In the genomic region with DNA sequence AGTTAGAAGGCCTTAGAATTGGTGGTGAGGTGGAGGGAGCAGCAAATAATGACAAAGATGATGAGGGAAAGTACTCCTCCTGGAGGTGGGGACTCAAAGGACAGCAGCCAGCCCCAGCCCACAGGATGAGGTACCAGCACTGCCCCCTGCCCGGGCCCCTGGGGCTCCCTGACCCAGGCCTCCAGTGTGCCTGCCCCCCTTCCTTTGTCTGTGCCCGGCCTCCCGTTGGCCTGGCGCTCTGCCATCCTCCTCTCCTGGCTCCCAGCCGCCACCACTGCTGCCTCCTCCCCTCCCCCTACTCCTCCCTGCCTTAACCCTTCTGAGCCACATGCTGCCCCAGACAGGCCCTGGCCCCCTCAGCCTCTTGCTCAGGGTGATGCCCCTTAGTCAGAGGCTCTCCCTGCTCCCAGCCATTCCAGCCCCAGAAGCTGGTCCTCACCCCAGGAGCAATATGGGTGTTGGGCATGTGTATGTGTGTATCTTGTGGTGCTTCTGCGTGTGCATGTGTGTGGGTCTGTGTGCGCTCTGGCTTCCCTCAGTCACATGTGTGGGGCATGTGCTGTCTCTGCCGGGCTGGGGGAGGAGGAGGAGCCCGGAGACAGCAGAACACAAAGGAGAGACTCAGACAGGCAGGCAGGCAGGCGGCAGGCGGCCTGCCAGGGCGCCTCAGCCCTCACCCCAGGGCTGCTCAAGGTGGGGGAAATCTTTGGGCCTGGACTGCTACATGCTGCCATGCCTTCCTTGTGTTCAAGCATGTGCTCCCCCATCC, we compare ENCODE assay signal across 1 cellular context.
TF ChIP-seq lines count a peak whose summit lies in the region.

No MANE protein-coding gene starts in this region.

TF ChIP-seq in GM12878, 131 proteins besides CTCF, POLR2A, EP300 and RAD21 (continued from another document and continues in another):
- TF ChIP-seq, protein P1, sequence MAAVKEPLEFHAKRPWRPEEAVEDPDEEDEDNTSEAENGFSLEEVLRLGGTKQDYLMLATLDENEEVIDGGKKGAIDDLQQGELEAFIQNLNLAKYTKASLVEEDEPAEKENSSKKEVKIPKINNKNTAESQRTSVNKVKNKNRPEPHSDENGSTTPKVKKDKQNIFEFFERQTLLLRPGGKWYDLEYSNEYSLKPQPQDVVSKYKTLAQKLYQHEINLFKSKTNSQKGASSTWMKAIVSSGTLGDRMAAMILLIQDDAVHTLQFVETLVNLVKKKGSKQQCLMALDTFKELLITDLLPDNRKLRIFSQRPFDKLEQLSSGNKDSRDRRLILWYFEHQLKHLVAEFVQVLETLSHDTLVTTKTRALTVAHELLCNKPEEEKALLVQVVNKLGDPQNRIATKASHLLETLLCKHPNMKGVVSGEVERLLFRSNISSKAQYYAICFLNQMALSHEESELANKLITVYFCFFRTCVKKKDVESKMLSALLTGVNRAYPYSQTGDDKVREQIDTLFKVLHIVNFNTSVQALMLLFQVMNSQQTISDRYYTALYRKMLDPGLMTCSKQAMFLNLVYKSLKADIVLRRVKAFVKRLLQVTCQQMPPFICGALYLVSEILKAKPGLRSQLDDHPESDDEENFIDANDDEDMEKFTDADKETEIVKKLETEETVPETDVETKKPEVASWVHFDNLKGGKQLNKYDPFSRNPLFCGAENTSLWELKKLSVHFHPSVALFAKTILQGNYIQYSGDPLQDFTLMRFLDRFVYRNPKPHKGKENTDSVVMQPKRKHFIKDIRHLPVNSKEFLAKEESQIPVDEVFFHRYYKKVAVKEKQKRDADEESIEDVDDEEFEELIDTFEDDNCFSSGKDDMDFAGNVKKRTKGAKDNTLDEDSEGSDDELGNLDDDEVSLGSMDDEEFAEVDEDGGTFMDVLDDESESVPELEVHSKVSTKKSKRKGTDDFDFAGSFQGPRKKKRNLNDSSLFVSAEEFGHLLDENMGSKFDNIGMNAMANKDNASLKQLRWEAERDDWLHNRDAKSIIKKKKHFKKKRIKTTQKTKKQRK (IDR thresholded peaks at IDR 0.05; ENCODE audit: low read depth, low read length), result no peak
- no peak for TF ChIP-seq ZSCAN29 (IDR thresholded peaks at IDR 0.05)
- no peak for TF ChIP-seq TARDBP (IDR thresholded peaks at IDR 0.05; ENCODE audit: borderline replicate concordance)
- no peak for TF ChIP-seq YBX1 (IDR thresholded peaks at IDR 0.05)
- TF ChIP-seq, protein P2, sequence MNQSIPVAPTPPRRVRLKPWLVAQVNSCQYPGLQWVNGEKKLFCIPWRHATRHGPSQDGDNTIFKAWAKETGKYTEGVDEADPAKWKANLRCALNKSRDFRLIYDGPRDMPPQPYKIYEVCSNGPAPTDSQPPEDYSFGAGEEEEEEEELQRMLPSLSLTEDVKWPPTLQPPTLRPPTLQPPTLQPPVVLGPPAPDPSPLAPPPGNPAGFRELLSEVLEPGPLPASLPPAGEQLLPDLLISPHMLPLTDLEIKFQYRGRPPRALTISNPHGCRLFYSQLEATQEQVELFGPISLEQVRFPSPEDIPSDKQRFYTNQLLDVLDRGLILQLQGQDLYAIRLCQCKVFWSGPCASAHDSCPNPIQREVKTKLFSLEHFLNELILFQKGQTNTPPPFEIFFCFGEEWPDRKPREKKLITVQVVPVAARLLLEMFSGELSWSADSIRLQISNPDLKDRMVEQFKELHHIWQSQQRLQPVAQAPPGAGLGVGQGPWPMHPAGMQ (IDR thresholded peaks at IDR 0.05; ENCODE audit: borderline replicate concordance), result no peak
- TF ChIP-seq, protein P3, sequence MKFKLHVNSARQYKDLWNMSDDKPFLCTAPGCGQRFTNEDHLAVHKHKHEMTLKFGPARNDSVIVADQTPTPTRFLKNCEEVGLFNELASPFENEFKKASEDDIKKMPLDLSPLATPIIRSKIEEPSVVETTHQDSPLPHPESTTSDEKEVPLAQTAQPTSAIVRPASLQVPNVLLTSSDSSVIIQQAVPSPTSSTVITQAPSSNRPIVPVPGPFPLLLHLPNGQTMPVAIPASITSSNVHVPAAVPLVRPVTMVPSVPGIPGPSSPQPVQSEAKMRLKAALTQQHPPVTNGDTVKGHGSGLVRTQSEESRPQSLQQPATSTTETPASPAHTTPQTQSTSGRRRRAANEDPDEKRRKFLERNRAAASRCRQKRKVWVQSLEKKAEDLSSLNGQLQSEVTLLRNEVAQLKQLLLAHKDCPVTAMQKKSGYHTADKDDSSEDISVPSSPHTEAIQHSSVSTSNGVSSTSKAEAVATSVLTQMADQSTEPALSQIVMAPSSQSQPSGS (IDR thresholded peaks at IDR 0.05; ENCODE audit: low read length), result no peak
- TF ChIP-seq TCF3 (IDR thresholded peaks at IDR 0.05; ENCODE audit: borderline replicate concordance, insufficient read depth, low read depth, low read length), result no peak
- TF ChIP-seq JUND (IDR thresholded peaks at IDR 0.05; ENCODE audit: low read depth, low read length), result no peak
- TF ChIP-seq SMARCA5 (IDR thresholded peaks at IDR 0.05), result peak; percentile 38; the same call in 1 of the 2 replicates
- no peak for TF ChIP-seq ZNF384 (IDR thresholded peaks at IDR 0.05; ENCODE audit: borderline replicate concordance, low read depth, low read length)
- peak; percentile 96 for TF ChIP-seq MXI1 (IDR thresholded peaks at IDR 0.05; ENCODE audit: low read depth, low read length)
- TF ChIP-seq, protein P4, sequence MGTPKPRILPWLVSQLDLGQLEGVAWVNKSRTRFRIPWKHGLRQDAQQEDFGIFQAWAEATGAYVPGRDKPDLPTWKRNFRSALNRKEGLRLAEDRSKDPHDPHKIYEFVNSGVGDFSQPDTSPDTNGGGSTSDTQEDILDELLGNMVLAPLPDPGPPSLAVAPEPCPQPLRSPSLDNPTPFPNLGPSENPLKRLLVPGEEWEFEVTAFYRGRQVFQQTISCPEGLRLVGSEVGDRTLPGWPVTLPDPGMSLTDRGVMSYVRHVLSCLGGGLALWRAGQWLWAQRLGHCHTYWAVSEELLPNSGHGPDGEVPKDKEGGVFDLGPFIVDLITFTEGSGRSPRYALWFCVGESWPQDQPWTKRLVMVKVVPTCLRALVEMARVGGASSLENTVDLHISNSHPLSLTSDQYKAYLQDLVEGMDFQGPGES (IDR thresholded peaks at IDR 0.05), result no peak
- TF ChIP-seq NR2C2 (IDR thresholded peaks at IDR 0.05; ENCODE audit: borderline replicate concordance, control insufficient read depth, insufficient read length, low read depth), result no peak
- no peak for TF ChIP-seq SREBF1 (IDR thresholded peaks at IDR 0.05; ENCODE audit: low read length)
- no peak for TF ChIP-seq FOXK2 (IDR thresholded peaks at IDR 0.05)
- TF ChIP-seq HDAC2 (IDR thresholded peaks at IDR 0.05), result no peak
- TF ChIP-seq, protein P5, sequence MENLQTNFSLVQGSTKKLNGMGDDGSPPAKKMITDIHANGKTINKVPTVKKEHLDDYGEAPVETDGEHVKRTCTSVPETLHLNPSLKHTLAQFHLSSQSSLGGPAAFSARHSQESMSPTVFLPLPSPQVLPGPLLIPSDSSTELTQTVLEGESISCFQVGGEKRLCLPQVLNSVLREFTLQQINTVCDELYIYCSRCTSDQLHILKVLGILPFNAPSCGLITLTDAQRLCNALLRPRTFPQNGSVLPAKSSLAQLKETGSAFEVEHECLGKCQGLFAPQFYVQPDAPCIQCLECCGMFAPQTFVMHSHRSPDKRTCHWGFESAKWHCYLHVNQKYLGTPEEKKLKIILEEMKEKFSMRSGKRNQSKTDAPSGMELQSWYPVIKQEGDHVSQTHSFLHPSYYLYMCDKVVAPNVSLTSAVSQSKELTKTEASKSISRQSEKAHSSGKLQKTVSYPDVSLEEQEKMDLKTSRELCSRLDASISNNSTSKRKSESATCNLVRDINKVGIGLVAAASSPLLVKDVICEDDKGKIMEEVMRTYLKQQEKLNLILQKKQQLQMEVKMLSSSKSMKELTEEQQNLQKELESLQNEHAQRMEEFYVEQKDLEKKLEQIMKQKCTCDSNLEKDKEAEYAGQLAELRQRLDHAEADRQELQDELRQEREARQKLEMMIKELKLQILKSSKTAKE (IDR thresholded peaks at IDR 0.05; ENCODE audit: low read depth, poor library complexity, severe bottlenecking), result peak; percentile 62
- peak; percentile 81 for TF ChIP-seq MYC (IDR thresholded peaks at IDR 0.05; ENCODE audit: insufficient read depth, insufficient read length, insufficient replicate concordance, low read length, severe bottlenecking)
- TF ChIP-seq RFX5 (IDR thresholded peaks at IDR 0.05; ENCODE audit: low read depth, low read length), result no peak
- TF ChIP-seq SREBF2 (IDR thresholded peaks at IDR 0.05; ENCODE audit: low read length), result no peak
- TF ChIP-seq BHLHE40 (IDR thresholded peaks at IDR 0.05; ENCODE audit: borderline replicate concordance in 1 of 2, low read depth in 2 of 2, low read length in 1 of 2), result peak; percentile 82 to 90
- TF ChIP-seq NR2C1 (IDR thresholded peaks at IDR 0.05), result no peak
- no peak for TF ChIP-seq CBFB (IDR thresholded peaks at IDR 0.05; ENCODE audit: low read depth)
- TF ChIP-seq, protein P6, sequence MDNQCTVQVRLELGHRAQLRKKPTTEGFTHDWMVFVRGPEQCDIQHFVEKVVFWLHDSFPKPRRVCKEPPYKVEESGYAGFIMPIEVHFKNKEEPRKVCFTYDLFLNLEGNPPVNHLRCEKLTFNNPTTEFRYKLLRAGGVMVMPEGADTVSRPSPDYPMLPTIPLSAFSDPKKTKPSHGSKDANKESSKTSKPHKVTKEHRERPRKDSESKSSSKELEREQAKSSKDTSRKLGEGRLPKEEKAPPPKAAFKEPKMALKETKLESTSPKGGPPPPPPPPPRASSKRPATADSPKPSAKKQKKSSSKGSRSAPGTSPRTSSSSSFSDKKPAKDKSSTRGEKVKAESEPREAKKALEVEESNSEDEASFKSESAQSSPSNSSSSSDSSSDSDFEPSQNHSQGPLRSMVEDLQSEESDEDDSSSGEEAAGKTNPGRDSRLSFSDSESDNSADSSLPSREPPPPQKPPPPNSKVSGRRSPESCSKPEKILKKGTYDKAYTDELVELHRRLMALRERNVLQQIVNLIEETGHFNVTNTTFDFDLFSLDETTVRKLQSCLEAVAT (IDR thresholded peaks at IDR 0.05), result 0 out of 2 replicates have a peak, but pooled peaks have one; percentile 68
- TF ChIP-seq FOXM1 (IDR thresholded peaks at IDR 0.05; ENCODE audit: low read depth, low read length), result no peak
- TF ChIP-seq MEF2B (IDR thresholded peaks at IDR 0.05; ENCODE audit: partially characterized antibody, poor library complexity, severe bottlenecking), result peak; percentile 95
- TF ChIP-seq RELA (IDR thresholded peaks at IDR 0.05; ENCODE audit: borderline replicate concordance, partially characterized antibody), result no peak
- TF ChIP-seq RAD51 (IDR thresholded peaks at IDR 0.05), result peak; percentile 96
- no peak for TF ChIP-seq ASH2L (IDR thresholded peaks at IDR 0.05; ENCODE audit: borderline replicate concordance, low read depth)
- TF ChIP-seq, protein P7, sequence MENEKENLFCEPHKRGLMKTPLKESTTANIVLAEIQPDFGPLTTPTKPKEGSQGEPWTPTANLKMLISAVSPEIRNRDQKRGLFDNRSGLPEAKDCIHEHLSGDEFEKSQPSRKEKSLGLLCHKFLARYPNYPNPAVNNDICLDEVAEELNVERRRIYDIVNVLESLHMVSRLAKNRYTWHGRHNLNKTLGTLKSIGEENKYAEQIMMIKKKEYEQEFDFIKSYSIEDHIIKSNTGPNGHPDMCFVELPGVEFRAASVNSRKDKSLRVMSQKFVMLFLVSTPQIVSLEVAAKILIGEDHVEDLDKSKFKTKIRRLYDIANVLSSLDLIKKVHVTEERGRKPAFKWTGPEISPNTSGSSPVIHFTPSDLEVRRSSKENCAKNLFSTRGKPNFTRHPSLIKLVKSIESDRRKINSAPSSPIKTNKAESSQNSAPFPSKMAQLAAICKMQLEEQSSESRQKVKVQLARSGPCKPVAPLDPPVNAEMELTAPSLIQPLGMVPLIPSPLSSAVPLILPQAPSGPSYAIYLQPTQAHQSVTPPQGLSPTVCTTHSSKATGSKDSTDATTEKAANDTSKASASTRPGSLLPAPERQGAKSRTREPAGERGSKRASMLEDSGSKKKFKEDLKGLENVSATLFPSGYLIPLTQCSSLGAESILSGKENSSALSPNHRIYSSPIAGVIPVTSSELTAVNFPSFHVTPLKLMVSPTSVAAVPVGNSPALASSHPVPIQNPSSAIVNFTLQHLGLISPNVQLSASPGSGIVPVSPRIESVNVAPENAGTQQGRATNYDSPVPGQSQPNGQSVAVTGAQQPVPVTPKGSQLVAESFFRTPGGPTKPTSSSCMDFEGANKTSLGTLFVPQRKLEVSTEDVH (IDR thresholded peaks at IDR 0.05; ENCODE audit: low read depth, partially characterized antibody), result peak; percentile 33
- TF ChIP-seq HDGF (IDR thresholded peaks at IDR 0.05), result peak; percentile 99
- TF ChIP-seq ZNF217 (IDR thresholded peaks at IDR 0.05), result no peak
- no peak for TF ChIP-seq CHD4 (IDR thresholded peaks at IDR 0.05)
- no peak for TF ChIP-seq HCFC1 (IDR thresholded peaks at IDR 0.05; ENCODE audit: low read length)
- TF ChIP-seq BACH1 (IDR thresholded peaks at IDR 0.05; ENCODE audit: borderline replicate concordance), result peak; percentile 25
- TF ChIP-seq, protein P8, sequence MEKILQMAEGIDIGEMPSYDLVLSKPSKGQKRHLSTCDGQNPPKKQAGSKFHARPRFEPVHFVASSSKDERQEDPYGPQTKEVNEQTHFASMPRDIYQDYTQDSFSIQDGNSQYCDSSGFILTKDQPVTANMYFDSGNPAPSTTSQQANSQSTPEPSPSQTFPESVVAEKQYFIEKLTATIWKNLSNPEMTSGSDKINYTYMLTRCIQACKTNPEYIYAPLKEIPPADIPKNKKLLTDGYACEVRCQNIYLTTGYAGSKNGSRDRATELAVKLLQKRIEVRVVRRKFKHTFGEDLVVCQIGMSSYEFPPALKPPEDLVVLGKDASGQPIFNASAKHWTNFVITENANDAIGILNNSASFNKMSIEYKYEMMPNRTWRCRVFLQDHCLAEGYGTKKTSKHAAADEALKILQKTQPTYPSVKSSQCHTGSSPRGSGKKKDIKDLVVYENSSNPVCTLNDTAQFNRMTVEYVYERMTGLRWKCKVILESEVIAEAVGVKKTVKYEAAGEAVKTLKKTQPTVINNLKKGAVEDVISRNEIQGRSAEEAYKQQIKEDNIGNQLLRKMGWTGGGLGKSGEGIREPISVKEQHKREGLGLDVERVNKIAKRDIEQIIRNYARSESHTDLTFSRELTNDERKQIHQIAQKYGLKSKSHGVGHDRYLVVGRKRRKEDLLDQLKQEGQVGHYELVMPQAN (conservative IDR thresholded peaks at IDR 0.05), result peak; percentile 75
- TF ChIP-seq, protein P9, sequence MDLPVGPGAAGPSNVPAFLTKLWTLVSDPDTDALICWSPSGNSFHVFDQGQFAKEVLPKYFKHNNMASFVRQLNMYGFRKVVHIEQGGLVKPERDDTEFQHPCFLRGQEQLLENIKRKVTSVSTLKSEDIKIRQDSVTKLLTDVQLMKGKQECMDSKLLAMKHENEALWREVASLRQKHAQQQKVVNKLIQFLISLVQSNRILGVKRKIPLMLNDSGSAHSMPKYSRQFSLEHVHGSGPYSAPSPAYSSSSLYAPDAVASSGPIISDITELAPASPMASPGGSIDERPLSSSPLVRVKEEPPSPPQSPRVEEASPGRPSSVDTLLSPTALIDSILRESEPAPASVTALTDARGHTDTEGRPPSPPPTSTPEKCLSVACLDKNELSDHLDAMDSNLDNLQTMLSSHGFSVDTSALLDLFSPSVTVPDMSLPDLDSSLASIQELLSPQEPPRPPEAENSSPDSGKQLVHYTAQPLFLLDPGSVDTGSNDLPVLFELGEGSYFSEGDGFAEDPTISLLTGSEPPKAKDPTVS (IDR thresholded peaks at IDR 0.05; ENCODE audit: low read depth, low read length), result no peak
- TF ChIP-seq, protein P10, sequence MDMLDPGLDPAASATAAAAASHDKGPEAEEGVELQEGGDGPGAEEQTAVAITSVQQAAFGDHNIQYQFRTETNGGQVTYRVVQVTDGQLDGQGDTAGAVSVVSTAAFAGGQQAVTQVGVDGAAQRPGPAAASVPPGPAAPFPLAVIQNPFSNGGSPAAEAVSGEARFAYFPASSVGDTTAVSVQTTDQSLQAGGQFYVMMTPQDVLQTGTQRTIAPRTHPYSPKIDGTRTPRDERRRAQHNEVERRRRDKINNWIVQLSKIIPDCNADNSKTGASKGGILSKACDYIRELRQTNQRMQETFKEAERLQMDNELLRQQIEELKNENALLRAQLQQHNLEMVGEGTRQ (IDR thresholded peaks at IDR 0.05; ENCODE audit: borderline replicate concordance, low read depth, low read length), result peak; percentile 68
- TF ChIP-seq ZBED1 (IDR thresholded peaks at IDR 0.05; ENCODE audit: borderline replicate concordance), result no peak
- TF ChIP-seq BCL11A (IDR thresholded peaks at IDR 0.05; ENCODE audit: low read depth, low read length), result no peak
- no peak for TF ChIP-seq ZNF622 (IDR thresholded peaks at IDR 0.05)
